In the genomic region with DNA sequence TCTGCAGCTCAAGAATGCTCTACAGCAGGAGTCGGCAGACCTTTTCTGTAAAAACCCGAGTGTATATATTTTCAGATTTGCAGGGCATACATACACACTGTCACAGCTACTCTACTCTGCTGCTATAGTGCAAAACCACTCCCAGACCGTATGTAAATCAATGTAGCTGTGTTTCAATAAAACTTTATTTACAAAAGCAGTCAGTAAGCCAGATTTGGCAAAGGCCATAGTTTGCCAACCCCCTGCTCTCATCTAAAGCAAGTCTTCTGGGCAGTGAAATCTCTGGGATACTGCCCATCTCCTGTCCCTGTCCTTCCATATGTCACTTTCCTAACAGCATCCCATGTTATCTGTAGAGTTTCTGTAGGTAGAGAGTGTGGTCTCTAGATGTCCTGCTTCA, we compare ENCODE assay signal across 23 cellular contexts. TPM values are rescaled to one million over a fixed set of nuclear protein-coding genes. Genes with fewer than 3 reads are reported as not detected.
DNase-seq lines count a peak whose midpoint lies in the region; ATAC-seq and TF ChIP-seq lines count a peak whose summit lies in the region.
"Had no signal": no experiment of that assay in that cellular context is flagged by ENCODE, and none has a peak within 500 bp of the region (broad histone marks: within the 10 kb centered on the region; RNA-seq: fewer than 3 reads in every experiment).

No MANE protein-coding gene starts in this region.

- peaks cover 3% of the 10 kb centered on the region for H3K4me1 Mint-ChIP-seq in activated CD4-positive, alpha-beta T cell treated with anti-CD3 and anti-CD28 coated beads, Interleukin-2, amount 10 ng/mL, durations not matched to agents 7 days and 5 days
- H3K4me1 Mint-ChIP-seq in immature natural killer cell = peaks cover 6 to 13% of the 10 kb centered on the region in 2 donors
- peaks cover 1% of the 10 kb centered on the region for H3K4me1 Mint-ChIP-seq in glutamatergic neuron (ENCODE audit: low read depth, unreplicated experiment)

- H3K4me3 Mint-ChIP-seq in activated CD4-positive, alpha-beta T cell treated with anti-CD3 and anti-CD28 coated beads, Interleukin-2, amount 10 ng/mL, durations not matched to agents 7 days and 5 days = no peak overlapping the region
- H3K4me3 Mint-ChIP-seq in immature natural killer cell (no peak overlapping the region), glutamatergic neuron (ENCODE audit: unreplicated experiment) (no peak overlapping the region)
- H3K4me3 Mint-ChIP-seq: CD4-positive, alpha-beta memory T cell had no signal

- H3K9me3 ChIP-seq in neutrophil (peaks cover 7% of the 10 kb centered on the region), mesenchymal stem cell (ENCODE audit: control insufficient read depth, low read length) (no peaks in the 10 kb centered on the region)
- H3K9me3 ChIP-seq: BLaER1 treated with 17β-estradiol and CSF1 and Interleukin-3, amounts not matched to agents 10 nM and 100 nM had no signal

- no peak overlapping the region for H3K4ac ChIP-seq in mesenchymal stem cell (ENCODE audit: low read depth in 1 of 2, low read length in 2 of 2)

- H3K23ac ChIP-seq in mesenchymal stem cell (ENCODE audit: low read length in 2 of 2) = no peak overlapping the region

- CTCF ChIA-PET in activated CD4-positive, alpha-beta T cell treated with anti-CD3 and anti-CD28 coated beads, Interleukin-2, amount 10 ng/mL, durations not matched to agents 7 days and 5 days (lab: Charles Lee) = interaction anchor here (0.6 kb wide), 1 partner anchor 158 kb away, joined by 4 read pairs; no protein-coding TSS in a partner anchor

- H3K14ac ChIP-seq in mesenchymal stem cell (ENCODE audit: low read length in 2 of 2) = no peak overlapping the region

- H2AFZ ChIP-seq in mesenchymal stem cell (ENCODE audit: low read depth, low read length) = no peak overlapping the region

- POLR2A ChIA-PET in activated CD4-positive, alpha-beta T cell treated with anti-CD3 and anti-CD28 coated beads, Interleukin-2, amount 10 ng/mL, durations not matched to agents 7 days and 5 days (lab: Charles Lee) = no interaction called here

- H3K27ac Mint-ChIP-seq in activated CD4-positive, alpha-beta T cell treated with anti-CD3 and anti-CD28 coated beads, Interleukin-2, amount 10 ng/mL, durations not matched to agents 7 days and 5 days = peak overlapping the region; percentile 22
- H3K27ac Mint-ChIP-seq in immature natural killer cell (peak overlapping the region in 4 of 6 donors; percentile 15 to 73 (median 62)), glutamatergic neuron (ENCODE audit: unreplicated experiment) (no peak overlapping the region)

- peaks cover 18% of the 10 kb centered on the region for H3K79me1 ChIP-seq in mesenchymal stem cell (replicated peaks; ENCODE audit: low read length, poor library complexity, severe bottlenecking)

- H2BK120ac ChIP-seq in mesenchymal stem cell (ENCODE audit: low read depth, low read length) = no peak overlapping the region

- H3K36me3 ChIP-seq in neutrophil (peaks cover 100% of the 10 kb centered on the region), mesenchymal stem cell (ENCODE audit: control insufficient read depth in 1 of 2, insufficient read depth in 2 of 2, low read depth in 1 of 2, low read length in 2 of 2) (peaks cover 37 to 94% of the 10 kb centered on the region in 2 experiments)

- H2BK12ac ChIP-seq in mesenchymal stem cell (ENCODE audit: low read length in 2 of 2) = no peak overlapping the region

- ATAC-seq in HG03159 (IDR thresholded peaks at IDR 0.05; ENCODE audit: unreplicated experiment) = no peak

- no peak overlapping the region for H3K9ac ChIP-seq in mesenchymal stem cell (ENCODE audit: low read length)
- H3K9ac ChIP-seq: BLaER1 treated with 17β-estradiol and CSF1 and Interleukin-3, amounts not matched to agents 10 nM and 100 nM had no signal

- WGBS in mesenchymal stem cell = 98% methylated on average over 3 of the region's 3 CpGs

- no peak overlapping the region for H3K18ac ChIP-seq in mesenchymal stem cell (ENCODE audit: low read depth in 1 of 2, low read length in 2 of 2)

- no peak overlapping the region for H2BK5ac ChIP-seq in mesenchymal stem cell (ENCODE audit: low read depth, low read length, poor library complexity, severe bottlenecking)

- DNase-seq in activated CD4-positive, alpha-beta T cell treated with anti-CD3 and anti-CD28 coated beads, Interleukin-2, amount 10 ng/mL, durations not matched to agents 7 days and 5 days = no peak
- DNase-seq in activated CD4-positive, alpha-beta T cell treated with anti-CD3 and anti-CD28 coated beads, Interleukin-2, amount 50 U/mL, for 48 hours = no peak
- DNase-seq in NAMALWA (ENCODE audit: low spot score) (peak; percentile 15), immature natural killer cell (no peak), mesenchymal stem cell (no peak), glutamatergic neuron (no peak)
- DNase-seq: 8988T; CD4-positive, alpha-beta memory T cell; NCI-H1092 treated with DMSO at 0.1 percent for 48 hours; NCI-H146; NCI-H2029 treated with DMSO at 0.1 percent for 48 hours; NCI-H226; NCI-H510A treated with DMSO at 0.1 percent for 48 hours; NCI-H748 treated with DMSO at 0.1 percent for 48 hours; NK-92 treated with Interleukin-12 subunit alpha and Interleukin-12 subunit beta, amount 100 ng/mL, for 24 hours; SHP77 treated with DMSO at 0.1 percent for 48 hours had no signal

- H3K4me2 ChIP-seq in mesenchymal stem cell (ENCODE audit: low read length, poor library complexity, severe bottlenecking) = no peak overlapping the region
- H3K4me2 ChIP-seq: BLaER1 treated with 17β-estradiol and CSF1 and Interleukin-3, amounts not matched to agents 10 nM and 100 nM had no signal

- peak overlapping the region; percentile 53 for H3K27ac ChIP-seq in neutrophil
- no peak overlapping the region for H3K27ac ChIP-seq in mesenchymal stem cell (ENCODE audit: low read length, poor library complexity, severe bottlenecking)
- H3K27ac ChIP-seq: BLaER1 treated with 17β-estradiol and CSF1 and Interleukin-3, amounts not matched to agents 10 nM and 100 nM; RWPE1; SK-N-MC had no signal

- peaks cover 60% of the 10 kb centered on the region for H3K36me3 Mint-ChIP-seq in activated CD4-positive, alpha-beta T cell treated with anti-CD3 and anti-CD28 coated beads, Interleukin-2, amount 10 ng/mL, durations not matched to agents 7 days and 5 days (ENCODE audit: low read depth)
- H3K36me3 Mint-ChIP-seq in immature natural killer cell (peaks cover 26 to 59% (median 36%) of the 10 kb centered on the region in 3 donors), glutamatergic neuron (ENCODE audit: unreplicated experiment) (no peaks in the 10 kb centered on the region)

- H3K4me3 ChIP-seq in neutrophil (ENCODE audit: low read depth in 1 of 2, low read length in 1 of 2) (no peak overlapping the region), mesenchymal stem cell (ENCODE audit: insufficient read depth in 1 of 2, low read depth in 1 of 2, low read length in 2 of 2) (no peak overlapping the region)
- H3K4me3 ChIP-seq: BLaER1 treated with 17β-estradiol and CSF1 and Interleukin-3, amounts not matched to agents 10 nM and 100 nM; SK-N-MC had no signal

- H3K27me3 ChIP-seq in neutrophil = no peaks in the 10 kb centered on the region
- no peaks in the 10 kb centered on the region for H3K27me3 ChIP-seq in mesenchymal stem cell (ENCODE audit: control insufficient read depth in 1 of 2, insufficient read depth in 1 of 2, low read length in 2 of 2)
- H3K27me3 ChIP-seq: BLaER1 treated with 17β-estradiol and CSF1 and Interleukin-3, amounts not matched to agents 10 nM and 100 nM had no signal

- no peak overlapping the region for H4K91ac ChIP-seq in mesenchymal stem cell (ENCODE audit: low read length)

- H4K8ac ChIP-seq in mesenchymal stem cell (ENCODE audit: low read length) = no peak overlapping the region

- no peak for TF ChIP-seq CTCF in neutrophil (IDR thresholded peaks at IDR 0.05)
- no peak for TF ChIP-seq CTCF in glutamatergic neuron (IDR thresholded peaks at IDR 0.05; ENCODE audit: partially characterized antibody, unreplicated experiment)

- H2BK15ac ChIP-seq in mesenchymal stem cell (ENCODE audit: low read depth, poor library complexity, severe bottlenecking) = no peak overlapping the region

- no peaks in the 10 kb centered on the region for H3K9me3 Mint-ChIP-seq in activated CD4-positive, alpha-beta T cell treated with anti-CD3 and anti-CD28 coated beads, Interleukin-2, amount 10 ng/mL, durations not matched to agents 7 days and 5 days
- H3K9me3 Mint-ChIP-seq in immature natural killer cell = no peaks in the 10 kb centered on the region
- H3K9me3 Mint-ChIP-seq in glutamatergic neuron (ENCODE audit: unreplicated experiment) = peaks cover 1% of the 10 kb centered on the region
- H3K9me3 Mint-ChIP-seq: CD4-positive, alpha-beta memory T cell had no signal

- H2AK5ac ChIP-seq in mesenchymal stem cell (ENCODE audit: low read length, severe bottlenecking) = no peak overlapping the region

- H3K27me3 Mint-ChIP-seq in activated CD4-positive, alpha-beta T cell treated with anti-CD3 and anti-CD28 coated beads, Interleukin-2, amount 10 ng/mL, durations not matched to agents 7 days and 5 days = no peaks in the 10 kb centered on the region
- peaks cover 0 to 2% (median 0%) of the 10 kb centered on the region in 3 donors for H3K27me3 Mint-ChIP-seq in immature natural killer cell (ENCODE audit: low read depth in 3 of 3)
- H3K27me3 Mint-ChIP-seq in glutamatergic neuron (ENCODE audit: unreplicated experiment) = peaks cover 3% of the 10 kb centered on the region
- H3K27me3 Mint-ChIP-seq: CD4-positive, alpha-beta memory T cell had no signal

- H3K4me1 ChIP-seq in neutrophil (ENCODE audit: control insufficient read depth in 1 of 2, insufficient read depth in 1 of 2, low read depth in 1 of 2, low read length in 1 of 2) (peaks cover 0 to 4% of the 10 kb centered on the region in 2 experiments), mesenchymal stem cell (ENCODE audit: control insufficient read depth, insufficient read depth, low read depth, low read length) (no peaks in the 10 kb centered on the region)
- H3K4me1 ChIP-seq: BLaER1 treated with 17β-estradiol and CSF1 and Interleukin-3, amounts not matched to agents 10 nM and 100 nM had no signal

RNA-seq across cellular contexts. Expression of gene GSG1L, which starts 57.2 kb away (rescaled TPM):
- not detected for total RNA-seq in activated CD4-positive, alpha-beta T cell treated with anti-CD3 and anti-CD28 coated beads, Interleukin-2, amount 10 ng/mL, durations not matched to agents 7 days and 5 days
- not detected for polyA plus RNA-seq in immature natural killer cell
- not detected for polyA plus RNA-seq in mesenchymal stem cell (2013, experiment 1 of 2)
- not detected for polyA plus RNA-seq in mesenchymal stem cell (2013, experiment 2 of 2)
- total RNA-seq in glutamatergic neuron (ENCODE audit: unreplicated experiment) = 0.91 TPM
- total RNA-seq: CD4-positive, alpha-beta memory T cell; Daoy; LHCN-M2 had no signal
